14 cellular contexts compared by ENCODE assay signal in the genomic region with DNA sequence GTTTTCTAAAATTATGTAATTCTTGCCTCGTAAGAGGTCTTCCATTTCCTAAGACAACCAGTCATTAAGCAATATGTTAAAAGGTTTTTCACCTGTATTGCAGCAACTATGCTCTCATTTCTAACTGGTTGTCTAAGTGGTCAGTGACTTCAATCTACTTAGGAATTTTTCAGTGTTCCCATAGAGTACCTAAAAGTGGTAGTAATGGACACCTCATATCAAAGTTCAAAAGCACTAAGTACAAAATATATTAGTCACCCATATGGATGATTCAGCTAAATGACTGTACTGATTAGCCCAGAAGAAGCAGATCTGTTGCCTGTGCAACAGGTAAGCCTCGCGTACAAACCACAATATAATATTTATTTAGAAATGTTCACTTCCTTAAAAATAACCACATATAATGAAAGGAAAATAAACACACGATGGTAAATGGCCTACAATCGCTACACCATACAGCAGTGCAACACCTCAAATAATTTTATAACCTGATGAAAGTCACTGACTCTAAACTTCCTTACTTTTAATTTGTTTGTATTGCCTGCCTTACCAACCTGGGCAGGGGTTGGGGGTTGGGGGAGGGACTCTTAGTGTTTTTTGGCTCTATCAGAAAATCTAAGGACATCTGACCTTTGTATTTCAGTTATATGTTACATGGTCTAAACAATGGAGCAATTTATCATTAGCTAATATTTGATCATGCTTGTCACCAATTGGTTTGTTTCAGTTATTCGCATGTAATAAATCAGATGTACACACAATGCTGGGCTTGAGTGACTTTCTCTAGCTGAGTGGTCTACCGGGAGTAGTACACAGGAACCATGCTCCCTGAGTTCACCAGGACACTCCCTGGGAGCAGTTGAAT.
DNase-seq lines count a peak whose midpoint lies in the region; ATAC-seq and TF ChIP-seq lines count a peak whose summit lies in the region.
"Had no signal": no experiment of that assay in that cellular context is flagged by ENCODE, and none has a peak within 500 bp of the region (broad histone marks: within the 10 kb centered on the region; RNA-seq: fewer than 3 reads in every experiment).

No MANE protein-coding gene starts in this region.

- no peak for ATAC-seq in activated CD8-positive, alpha-beta memory T cell treated with anti-CD3 and anti-CD28 coated beads, Interleukin-2, amount 10 ng/mL, durations not matched to agents 7 days and 5 days

- H2AFZ ChIP-seq in smooth muscle cell (ENCODE audit: low read depth), result no peak overlapping the region

- peaks cover 12% of the 10 kb centered on the region for H3K36me3 Mint-ChIP-seq in activated CD8-positive, alpha-beta memory T cell treated with anti-CD3 and anti-CD28 coated beads, Interleukin-2, amount 10 ng/mL, durations not matched to agents 7 days and 5 days

- H3K4me1 Mint-ChIP-seq in activated CD8-positive, alpha-beta memory T cell treated with anti-CD3 and anti-CD28 coated beads, Interleukin-2, amount 10 ng/mL, durations not matched to agents 7 days and 5 days, result peaks cover 61% of the 10 kb centered on the region

- no peak overlapping the region for H3K27ac ChIP-seq in RWPE1
- peak overlapping the region; percentile 76 for H3K27ac ChIP-seq in smooth muscle cell (ENCODE audit: low read depth)
- peak overlapping the region in 2 of 4 donors; percentile 34 to 45 for H3K27ac ChIP-seq in esophagus squamous epithelium

- peak overlapping the region; percentile 24 for H3K4me2 ChIP-seq in smooth muscle cell

- no peaks in the 10 kb centered on the region for H4K20me1 ChIP-seq in smooth muscle cell (ENCODE audit: low read depth)

- H3K79me2 ChIP-seq in smooth muscle cell (ENCODE audit: low read depth), result peaks cover 45% of the 10 kb centered on the region

- POLR2A ChIA-PET in RWPE1 (lab: Yijun Ruan, JAX; ENCODE audit: low non-redundant PET), result no interaction called here

- H3K4me1 ChIP-seq in smooth muscle cell (ENCODE audit: low read depth) (peaks cover 19% of the 10 kb centered on the region), esophagus squamous epithelium (peaks cover 0 to 46% (median 13%) of the 10 kb centered on the region in 3 donors)

- DNase-seq in activated CD8-positive, alpha-beta memory T cell treated with anti-CD3 and anti-CD28 coated beads, Interleukin-2, amount 10 ng/mL, durations not matched to agents 7 days and 5 days, result no peak
- no peak for DNase-seq in activated CD8-positive, alpha-beta memory T cell treated with anti-CD3 and anti-CD28 coated beads, Interleukin-2, amount 50 U/mL, for 48 hours
- DNase-seq in RWPE1 (ENCODE audit: low spot score) (peak; percentile 67), epithelial cell of esophagus (ENCODE audit: low read depth) (peak; percentile 92), smooth muscle cell (lab: John Stamatoyannopoulos, UW; ENCODE audit: unreplicated experiment) (no peak), MG63 (no peak), NCI-H1417 treated with DMSO at 0.1 percent for 48 hours (lab: John Stamatoyannopoulos, UW) (no peak), esophagus squamous epithelium (lab: John Stamatoyannopoulos, UW) (no peak)
- DNase-seq: activated CD4-positive, alpha-beta T cell treated with anti-CD3 and anti-CD28 coated beads, Interleukin-2, amount 50 U/mL, for 4 hours; dorsolateral prefrontal cortex; GOT3; immature natural killer cell; NCI-H526; spleen had no signal

- H3K27me3 Mint-ChIP-seq in activated CD8-positive, alpha-beta memory T cell treated with anti-CD3 and anti-CD28 coated beads, Interleukin-2, amount 10 ng/mL, durations not matched to agents 7 days and 5 days, result no peaks in the 10 kb centered on the region

- intact Hi-C loops in esophagus squamous epithelium (cut with DNase I), result no loop called here

- H3K4me3 Mint-ChIP-seq in activated CD8-positive, alpha-beta memory T cell treated with anti-CD3 and anti-CD28 coated beads, Interleukin-2, amount 10 ng/mL, durations not matched to agents 7 days and 5 days, result peak overlapping the region; percentile 31
- H3K4me3 Mint-ChIP-seq: immature natural killer cell had no signal

- H3K36me3 ChIP-seq in smooth muscle cell (ENCODE audit: low read depth) (no peaks in the 10 kb centered on the region), MG63 (0 out of 2 replicates have a peak, but pooled peaks cover 2% of the 10 kb centered on the region), esophagus squamous epithelium (no peaks in the 10 kb centered on the region)
- H3K36me3 ChIP-seq: spleen had no signal

- H3K9me3 ChIP-seq in smooth muscle cell (replicated peaks; ENCODE audit: low read depth), result no peaks in the 10 kb centered on the region
- H3K9me3 ChIP-seq in MG63, result no peaks in the 10 kb centered on the region
- no peaks in the 10 kb centered on the region for H3K9me3 ChIP-seq in esophagus squamous epithelium
- H3K9me3 ChIP-seq: spleen had no signal

- no peak for TF ChIP-seq POLR2A in esophagus squamous epithelium (IDR thresholded peaks at IDR 0.05)

- H3K9me3 Mint-ChIP-seq in activated CD8-positive, alpha-beta memory T cell treated with anti-CD3 and anti-CD28 coated beads, Interleukin-2, amount 10 ng/mL, durations not matched to agents 7 days and 5 days (ENCODE audit: low read depth), result no peaks in the 10 kb centered on the region
- H3K9me3 Mint-ChIP-seq: immature natural killer cell had no signal

- no peak overlapping the region for H3K4me3 ChIP-seq in epithelial cell of esophagus (ENCODE audit: low read length)
- H3K4me3 ChIP-seq in smooth muscle cell, result no peak overlapping the region
- no peak overlapping the region for H3K4me3 ChIP-seq in MG63
- no peak overlapping the region for H3K4me3 ChIP-seq in esophagus squamous epithelium
- H3K4me3 ChIP-seq: dorsolateral prefrontal cortex had no signal

- CTCF ChIA-PET in activated CD8-positive, alpha-beta memory T cell treated with anti-CD3 and anti-CD28 coated beads, Interleukin-2, amount 10 ng/mL, durations not matched to agents 7 days and 5 days (lab: Charles Lee), result interaction anchor here (0.8 to 2.7 kb wide), 3 partner anchors 9 to 16 kb away, joined by 3 to 13 read pairs (median 3); no protein-coding TSS in a partner anchor
- CTCF ChIA-PET in RWPE1 (lab: Yijun Ruan, JAX), result no interaction called here

- 80% methylated on average over 7 of the region's 7 CpGs for WGBS in smooth muscle cell (ENCODE audit: low lambda C conversion rate)
- 50 to 67% methylated on average over 7 of the region's 7 CpGs for WGBS in esophagus squamous epithelium, 2 donors

- H3F3A ChIP-seq in smooth muscle cell (ENCODE audit: low read depth), result no peaks in the 10 kb centered on the region

- H3K9ac ChIP-seq in smooth muscle cell (ENCODE audit: low read depth), result peak overlapping the region; percentile 14

- TF ChIP-seq CTCF in RWPE1 (conservative IDR thresholded peaks at IDR 0.05; ENCODE audit: low read depth), result no peak
- TF ChIP-seq CTCF in epithelial cell of esophagus (IDR thresholded peaks at IDR 0.05; ENCODE audit: insufficient read depth, low read depth, low read length, missing control alignments), result no peak
- no peak for TF ChIP-seq CTCF in smooth muscle cell (IDR thresholded peaks at IDR 0.05; ENCODE audit: borderline replicate concordance, insufficient read depth, poor library complexity, severe bottlenecking)
- no peak for TF ChIP-seq CTCF in esophagus squamous epithelium (IDR thresholded peaks at IDR 0.05)

- H3K27ac Mint-ChIP-seq in activated CD8-positive, alpha-beta memory T cell treated with anti-CD3 and anti-CD28 coated beads, Interleukin-2, amount 10 ng/mL, durations not matched to agents 7 days and 5 days, result peak overlapping the region; percentile 77

- no peaks in the 10 kb centered on the region for H3K27me3 ChIP-seq in smooth muscle cell (ENCODE audit: low read depth)
- H3K27me3 ChIP-seq in MG63, result no peaks in the 10 kb centered on the region
- no peaks in the 10 kb centered on the region for H3K27me3 ChIP-seq in esophagus squamous epithelium
- H3K27me3 ChIP-seq: dorsolateral prefrontal cortex, spleen had no signal

Comparison
In these comparisons a context has a peak if more than half of its experiments do, and no peak if none do; other contexts are left out.
1. DNase-seq: peak in RWPE1 (single experiment) and epithelial cell of esophagus (single experiment); none in activated CD8-positive, alpha-beta memory T cell treated with anti-CD3 and anti-CD28 coated beads, Interleukin-2, amount 10 ng/mL, durations not matched to agents 7 days and 5 days (single experiment), activated CD8-positive, alpha-beta memory T cell treated with anti-CD3 and anti-CD28 coated beads, Interleukin-2, amount 50 U/mL, for 48 hours (single experiment), smooth muscle cell (single experiment), MG63 (single experiment), NCI-H1417 treated with DMSO at 0.1 percent for 48 hours (single experiment) and esophagus squamous epithelium (single experiment).